ENCODE assay signal across 7 cellular contexts in genomic region chr7:72641485-72642248, GRCh38.
DNase-seq lines count a peak whose midpoint lies in the region; ATAC-seq, FAIRE-seq and TF ChIP-seq lines count a peak whose summit lies in the region.
"Not testable (repeated sequence)": the region's sequence is repeated elsewhere in the genome, so short reads cannot be mapped to it uniquely, and the experiment has no call there.

No MANE protein-coding gene starts in this region.

- not testable (repeated sequence) for H3K27me3 ChIP-seq in endothelial cell of umbilical vein (ENCODE audit: control insufficient read depth in 2 of 2, insufficient read depth in 2 of 2, low read length in 2 of 2); small intestine (ENCODE audit: control insufficient read depth in 2 of 2, insufficient read depth in 2 of 2, low read length in 2 of 2)

- H3K4me2 ChIP-seq in endothelial cell of umbilical vein (ENCODE audit: insufficient read depth, low read length) = not testable (repeated sequence)

- H3K9me3 ChIP-seq in endothelial cell of umbilical vein (replicated peaks; ENCODE audit: control insufficient read depth, insufficient read depth, low read length); mucosa of descending colon; small intestine (ENCODE audit: control insufficient read depth, low read depth): not testable (repeated sequence)

- not testable (repeated sequence) for BruUV-seq in endothelial cell of umbilical vein (replicated peaks; lab: Mats Ljungman, UMichigan)

- not testable (repeated sequence) for H3K4me3 Mint-ChIP-seq in WTC11

- peak overlapping the region; percentile 38 for H3K27ac Mint-ChIP-seq in WTC11

- dilution Hi-C loops in endothelial cell of umbilical vein (cut with MboI; ENCODE audit: extremely low pct_ligation_motif_present, low sequenced_read_pairs) = not testable (repeated sequence)

- not testable (repeated sequence) for H3K36me3 Mint-ChIP-seq in WTC11

- not testable (repeated sequence) for H3K4me3 ChIP-seq in endothelial cell of umbilical vein (replicated peaks in 1 of 3; ENCODE audit: insufficient read depth in 1 of 3, low read depth in 1 of 3, low read length in 3 of 3); mucosa of descending colon; small intestine (ENCODE audit: low read depth in 1 of 2, low read length in 2 of 2)

- not testable (repeated sequence) for H2AFZ ChIP-seq in endothelial cell of umbilical vein (ENCODE audit: low read depth, low read length)

- peaks cover 24% of the 10 kb centered on the region for H3K4me1 Mint-ChIP-seq in WTC11

- not testable (repeated sequence) for TF ChIP-seq POLR2A in H54 (IDR thresholded peaks at IDR 0.05; ENCODE audit: low read depth, low read length); endothelial cell of umbilical vein (IDR thresholded peaks at IDR 0.05; ENCODE audit: low read depth, low read length)

- POLR2A ChIA-PET in HEK293T (lab: Yijun Ruan, JAX); endothelial cell of umbilical vein (lab: Charles Lee): not testable (repeated sequence)
- POLR2A ChIA-PET in WTC11 (lab: Charles Lee) = interaction anchor here (0.6 kb wide), 1 partner anchor 162 kb away, joined by 3 read pairs; no protein-coding TSS in a partner anchor

- H3K27ac ChIP-seq in endothelial cell of umbilical vein (ENCODE audit: insufficient read depth, low read depth, low read length); small intestine (ENCODE audit: low read depth in 1 of 2, low read length in 1 of 2): not testable (repeated sequence)

- H3K36me3 ChIP-seq in endothelial cell of umbilical vein (ENCODE audit: control insufficient read depth in 2 of 2, extremely low read depth in 1 of 2, insufficient read depth in 2 of 2, low read length in 2 of 2); mucosa of descending colon (ENCODE audit: low read depth); small intestine (ENCODE audit: control insufficient read depth in 2 of 2, insufficient read depth in 2 of 2, low read length in 2 of 2): not testable (repeated sequence)

- not testable (repeated sequence) for H3K9me3 Mint-ChIP-seq in WTC11

- not testable (repeated sequence) for H3K27me3 Mint-ChIP-seq in WTC11 (ENCODE audit: low read depth)

- DNase-seq in H54 (ENCODE audit: insufficient read length, low spot score); HEK293T (ENCODE audit: extremely low spot score); WTC11 (ENCODE audit: low spot score); endothelial cell of umbilical vein (ENCODE audit: low read depth, low spot score); mucosa of descending colon; small intestine: not testable (repeated sequence)

- intact Hi-C loops in endothelial cell of umbilical vein (cut with micrococcal nuclease); mucosa of descending colon (cut with DNase I, micrococcal nuclease): not testable (repeated sequence)

- not testable (repeated sequence) for H3K9me1 ChIP-seq in endothelial cell of umbilical vein (replicated peaks; ENCODE audit: control insufficient read depth, extremely low read depth, insufficient read depth, low read length)

- not testable (repeated sequence) for H3K79me2 ChIP-seq in endothelial cell of umbilical vein (ENCODE audit: control insufficient read depth, insufficient read depth, low read length)

- H3K4me1 ChIP-seq in endothelial cell of umbilical vein (ENCODE audit: control insufficient read depth, extremely low read depth, insufficient read depth, low read length); mucosa of descending colon (ENCODE audit: low read depth); small intestine (ENCODE audit: control insufficient read depth in 2 of 2, insufficient read depth in 1 of 2, low read depth in 1 of 2, low read length in 1 of 2): not testable (repeated sequence)

- not testable (repeated sequence) for H4K20me1 ChIP-seq in endothelial cell of umbilical vein (replicated peaks; ENCODE audit: control insufficient read depth, extremely low read depth, insufficient read depth, low read length)

- FAIRE-seq in G401.6 (lab: Jason Lieb, UNC) (peak; percentile 6), H54 (lab: Jason Lieb, UNC) (peak; percentile 92), endothelial cell of umbilical vein (lab: Jason Lieb, UNC) (peak; percentile 48), small intestine (lab: Jason Lieb, UNC) (peak; percentile 44)

- H3K9ac ChIP-seq in endothelial cell of umbilical vein (replicated peaks; ENCODE audit: extremely low read depth, insufficient read depth, low read length) = not testable (repeated sequence)

- TF ChIP-seq CTCF in WTC11 (IDR thresholded peaks at IDR 0.05); endothelial cell of umbilical vein (IDR thresholded peaks at IDR 0.05; ENCODE audit: extremely low read depth in 1 of 2, insufficient read depth in 1 of 2, low read depth in 1 of 2, low read length in 2 of 2); mucosa of descending colon (IDR thresholded peaks at IDR 0.05): not testable (repeated sequence)

- ATAC-seq in WTC11 = not testable (repeated sequence)
- peak; percentile 45 for ATAC-seq in mucosa of descending colon

- WGBS in small intestine, 3 donors = 58 to 77% (median 68%) methylated on average over 5 of the region's 5 CpGs

- CTCF ChIA-PET in HEK293T (lab: Yijun Ruan, JAX); WTC11 (lab: Charles Lee): not testable (repeated sequence)
- CTCF ChIA-PET in endothelial cell of umbilical vein (lab: Charles Lee) = interaction anchor here (0.6 kb wide), 1 partner anchor 144 kb away, joined by 3 read pairs; no protein-coding TSS in a partner anchor

TF ChIP-seq in HEK293T, 16 proteins besides CTCF, POLR2A, EP300 and RAD21:
- 0 out of 2 replicates have a peak, but pooled peaks have one; percentile 3 for TF ChIP-seq PKNOX1 (IDR thresholded peaks at IDR 0.05)
